ENCODE assay signal across 20 cellular contexts in genomic region chr15:57652481-57652880, GRCh38.
"Had no signal": no experiment of that assay in that cellular context is flagged by ENCODE, and none has a peak within 500 bp of the region (broad histone marks: within the 10 kb centered on the region; RNA-seq: fewer than 3 reads in every experiment).

No MANE protein-coding gene starts in this region.

- H2AFZ ChIP-seq: hepatocyte, parathyroid adenoma had no signal

- H3K4me3 ChIP-seq: ascending aorta, colonic mucosa, esophagus squamous epithelium, hepatocyte, stomach, thoracic aorta, vagina had no signal

- H3K4me1 ChIP-seq: ascending aorta, colonic mucosa, parathyroid adenoma had no signal

- H3K9ac ChIP-seq: parathyroid adenoma had no signal

- H3K27ac Mint-ChIP-seq: activated naive CD4-positive, alpha-beta T cell treated with anti-CD3 and anti-CD28 coated beads, Interleukin-2, amount 50 U/mL, for 72 hours; naive thymus-derived CD4-positive, alpha-beta T cell; stimulated activated memory B cell treated with anti-CD40 and anti-IgM and Interleukin-4, amounts not matched to agents 10 μg/mL and 1 μg/mL and 100 μg/mL, for 72 hours; type B pancreatic cell had no signal

- H3K36me3 ChIP-seq: ascending aorta, colonic mucosa, stomach, thoracic aorta, vagina, WERI-Rb-1 had no signal

- H3K27ac ChIP-seq: ascending aorta, colonic mucosa, esophagus squamous epithelium, hepatocyte, parathyroid adenoma, stomach, thoracic aorta, vagina, WERI-Rb-1 had no signal

- H3K9me3 ChIP-seq: ascending aorta, colonic mucosa, esophagus squamous epithelium, stomach, thoracic aorta, vagina had no signal

- H3K27me3 Mint-ChIP-seq: stimulated activated memory B cell treated with anti-CD40 and anti-IgM and Interleukin-4, amounts not matched to agents 10 μg/mL and 1 μg/mL and 100 μg/mL, for 72 hours; type B pancreatic cell had no signal

- ATAC-seq: activated naive CD4-positive, alpha-beta T cell treated with anti-CD3 and anti-CD28 coated beads, Interleukin-2, amount 50 U/mL, for 72 hours; naive thymus-derived CD4-positive, alpha-beta T cell; sciatic nerve; SK-N-SH treated with all-trans-retinoic acid at 6 μM for 48 hours; stimulated activated memory B cell treated with anti-CD40 and anti-IgM and Interleukin-4, amounts not matched to agents 10 μg/mL and 1 μg/mL and 100 μg/mL, for 72 hours had no signal

- H3K36me3 Mint-ChIP-seq: activated naive CD4-positive, alpha-beta T cell treated with anti-CD3 and anti-CD28 coated beads, Interleukin-2, amount 50 U/mL, for 72 hours; type B pancreatic cell had no signal

- H3K9me3 Mint-ChIP-seq: central memory CD8-positive, alpha-beta T cell; naive thymus-derived CD4-positive, alpha-beta T cell; stimulated activated memory B cell treated with anti-CD40 and anti-IgM and Interleukin-4, amounts not matched to agents 10 μg/mL and 1 μg/mL and 100 μg/mL, for 72 hours; type B pancreatic cell had no signal

- DNase-seq: activated T-cell treated with anti-CD3 and anti-CD28 coated beads, Interleukin-2, amount 50 U/mL, for 1 hour; colonic mucosa; esophagus squamous epithelium; mesendoderm; naive thymus-derived CD4-positive, alpha-beta T cell; small intestine; stimulated activated CD4-positive, alpha-beta T cell treated with anti-CD3 and anti-CD28 coated beads, Interleukin-15, amount 100 ng/mL, for 24 hours; stomach; WERI-Rb-1 had no signal

- H3K4me2 ChIP-seq: hepatocyte had no signal

- H3K4me1 Mint-ChIP-seq: central memory CD8-positive, alpha-beta T cell had no signal

- H3K4me3 Mint-ChIP-seq: central memory CD8-positive, alpha-beta T cell; naive thymus-derived CD4-positive, alpha-beta T cell; stimulated activated memory B cell treated with anti-CD40 and anti-IgM and Interleukin-4, amounts not matched to agents 10 μg/mL and 1 μg/mL and 100 μg/mL, for 72 hours; type B pancreatic cell had no signal

- H3K79me2 ChIP-seq: parathyroid adenoma had no signal

- H3K27me3 ChIP-seq: ascending aorta, colonic mucosa, esophagus squamous epithelium, hepatocyte, stomach, vagina had no signal
